In the genomic region with DNA sequence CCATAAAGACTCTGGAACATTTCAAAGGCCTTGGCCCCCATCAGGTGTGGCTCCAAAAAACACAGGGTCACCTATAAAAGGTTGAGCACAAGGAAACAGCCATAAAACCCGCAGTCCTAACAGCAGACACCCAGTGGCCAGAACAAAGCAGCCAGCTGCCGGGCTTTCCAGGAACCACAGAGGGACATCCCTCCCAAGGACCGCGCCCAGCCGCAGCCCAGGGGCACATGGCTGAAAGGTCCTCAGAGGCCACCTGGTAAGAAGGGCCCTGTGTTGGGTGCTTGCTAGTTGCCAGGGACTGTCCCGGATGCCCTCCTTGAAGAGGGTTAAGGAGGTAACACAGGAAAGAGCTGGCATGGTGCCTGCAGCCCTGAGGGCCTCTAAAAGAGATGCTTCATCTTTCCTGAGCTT, we compare ENCODE assay signal across 17 cellular contexts. TPM values are rescaled to one million over a fixed set of nuclear protein-coding genes. Genes with fewer than 3 reads are reported as not detected.
DNase-seq lines count a peak whose midpoint lies in the region; ATAC-seq and TF ChIP-seq lines count a peak whose summit lies in the region.
"Had no signal": no experiment of that assay in that cellular context is flagged by ENCODE, and none has a peak within 500 bp of the region (broad histone marks: within the 10 kb centered on the region; RNA-seq: fewer than 3 reads in every experiment).

No MANE protein-coding gene starts in this region.

- H4K20me1 ChIP-seq in neural progenitor cell (ENCODE audit: low read depth), result no peaks in the 10 kb centered on the region

- BruUV-seq in Panc1 (replicated peaks; lab: Mats Ljungman, UMichigan), result no TSS peak

- TF ChIP-seq CTCF in Panc1 (IDR thresholded peaks at IDR 0.05), result no peak
- TF ChIP-seq CTCF in neural progenitor cell (IDR thresholded peaks at IDR 0.05), result no peak

- no peaks in the 10 kb centered on the region for H3K27me3 ChIP-seq in Panc1 (ENCODE audit: control insufficient read depth, insufficient read depth, low read length)
- H3K27me3 ChIP-seq in neural progenitor cell, result no peaks in the 10 kb centered on the region
- H3K27me3 ChIP-seq: stomach, upper lobe of right lung had no signal

- H3K4me1 Mint-ChIP-seq in neural progenitor cell, result peaks cover 23% of the 10 kb centered on the region

- intact Hi-C loops in Panc1 (cut with micrococcal nuclease; ENCODE audit: unreplicated experiment) (no loop called here), cardiac septum (cut with DNase I) (no loop called here)

- CTCF ChIA-PET in Panc1 (lab: Charles Lee), result interaction anchor here (0.8 kb wide), 1 partner anchor 118 kb away, joined by 3 read pairs; no protein-coding TSS in a partner anchor

- peaks cover 3% of the 10 kb centered on the region for H3K27me3 Mint-ChIP-seq in neural progenitor cell (ENCODE audit: insufficient read depth, low read depth)
- H3K27me3 Mint-ChIP-seq: activated naive CD8-positive, alpha-beta T cell treated with anti-CD3 and anti-CD28 coated beads, Interleukin-2, amount 50 U/mL, for 24 hours had no signal

- H3K4me3 ChIP-seq in Panc1 (ENCODE audit: low read depth in 2 of 2, low read length in 2 of 2) (no peak overlapping the region), neural progenitor cell (no peak overlapping the region)
- H3K4me3 ChIP-seq: coronary artery, stomach, upper lobe of right lung had no signal

- no peaks in the 10 kb centered on the region for H3K9me3 Mint-ChIP-seq in neural progenitor cell
- H3K9me3 Mint-ChIP-seq: activated naive CD8-positive, alpha-beta T cell treated with anti-CD3 and anti-CD28 coated beads, Interleukin-2, amount 50 U/mL, for 24 hours had no signal

- no peaks in the 10 kb centered on the region for H3F3A ChIP-seq in neural progenitor cell (ENCODE audit: low read depth)

- POLR2A ChIA-PET in Panc1 (lab: Charles Lee), result interaction anchor here (0.7 to 1.0 kb wide), 2 partner anchors 18 to 98 kb away, joined by 3 to 4 read pairs; no protein-coding TSS in a partner anchor

- no peak overlapping the region for H2AFZ ChIP-seq in neural progenitor cell (replicated peaks)

- in situ Hi-C loops in Panc1 (cut with HindIII; ENCODE audit: low pct_unique_long_range_greater_than_20kb, low sequenced_read_pairs), result no loop called here

- H3K36me3 ChIP-seq in Panc1 (ENCODE audit: control insufficient read depth, insufficient read depth, low read length) (no peaks in the 10 kb centered on the region), neural progenitor cell (no peaks in the 10 kb centered on the region)
- H3K36me3 ChIP-seq: stomach, upper lobe of right lung had no signal

- no peak overlapping the region for H3K4me2 ChIP-seq in neural progenitor cell

- H3K9me3 ChIP-seq in Panc1 (ENCODE audit: control insufficient read depth, insufficient read depth, low read depth, low read length) (no peaks in the 10 kb centered on the region), neural progenitor cell (ENCODE audit: low read depth) (no peaks in the 10 kb centered on the region)
- H3K9me3 ChIP-seq: stomach, upper lobe of right lung had no signal

- peak; percentile 78 for DNase-seq in COLO668 (lab: John Stamatoyannopoulos, UW; ENCODE audit: unreplicated experiment)
- peak; percentile 38 for DNase-seq in ELR (ENCODE audit: low read depth)
- DNase-seq in Panc1 (ENCODE audit: low read depth, low spot score), result no peak
- peak; percentile 69 for DNase-seq in myocyte (ENCODE audit: low read depth)
- no peak for DNase-seq in neural progenitor cell (ENCODE audit: low spot score)
- no peak for DNase-seq in cardiac septum (ENCODE audit: low spot score)
- DNase-seq: activated CD4-positive, alpha-beta T cell treated with anti-CD3 and anti-CD28 coated beads for 48 hours; activated naive CD8-positive, alpha-beta T cell treated with anti-CD3 and anti-CD28 coated beads, Interleukin-2, amount 50 U/mL, for 24 hours; AML-193; glutamatergic neuron; NCI-H187; nucleus accumbens; stomach; upper lobe of right lung had no signal

- H3K36me3 Mint-ChIP-seq in neural progenitor cell, result no peaks in the 10 kb centered on the region

- H3K4me3 Mint-ChIP-seq in neural progenitor cell, result no peak overlapping the region
- H3K4me3 Mint-ChIP-seq: activated naive CD8-positive, alpha-beta T cell treated with anti-CD3 and anti-CD28 coated beads, Interleukin-2, amount 50 U/mL, for 24 hours had no signal

- H3K4me1 ChIP-seq in Panc1 (ENCODE audit: control insufficient read depth, insufficient read depth, low read length) (peaks cover 75% of the 10 kb centered on the region), neural progenitor cell (peaks cover 8% of the 10 kb centered on the region)

- H3K27ac ChIP-seq in Panc1 (ENCODE audit: low read length) (peak overlapping the region; percentile 55), neural progenitor cell (no peak overlapping the region)
- H3K27ac ChIP-seq: coronary artery, stomach, upper lobe of right lung had no signal

- H3K79me2 ChIP-seq in neural progenitor cell (ENCODE audit: low read depth), result no peaks in the 10 kb centered on the region

- peak; percentile 14; the same call in 1 of the 2 replicates for ATAC-seq in Panc1
- no peak for ATAC-seq in GM18909 (IDR thresholded peaks at IDR 0.05; ENCODE audit: poor library complexity, unreplicated experiment)
- ATAC-seq: activated naive CD8-positive, alpha-beta T cell treated with anti-CD3 and anti-CD28 coated beads, Interleukin-2, amount 50 U/mL, for 24 hours had no signal

- no peak overlapping the region for H3K27ac Mint-ChIP-seq in neural progenitor cell
- H3K27ac Mint-ChIP-seq: activated naive CD8-positive, alpha-beta T cell treated with anti-CD3 and anti-CD28 coated beads, Interleukin-2, amount 50 U/mL, for 24 hours had no signal

- H3K9ac ChIP-seq in neural progenitor cell, result no peak overlapping the region

RNA-seq across cellular contexts. Expression of gene KCNMA1, which starts 32.7 kb away (rescaled TPM):
- total RNA-seq in Panc1 (2021; ENCODE audit: unreplicated experiment), result 91.9 TPM
- 75.5 TPM for polyA plus RNA-seq in Panc1 (2012; ENCODE audit: insufficient read length)
- total RNA-seq in myocyte, result 11.9 and 15.3 TPM in 2 replicates
- 31.5 TPM for polyA plus RNA-seq in myocyte (2012)
- 2.4 and 3.7 TPM in 2 replicates for total RNA-seq in neural progenitor cell (ENCODE audit: low replicate concordance)
- total RNA-seq in cardiac septum, result 2.0 TPM
- polyA plus RNA-seq: HepG2 had no signal

Comparison
In these comparisons a context has a peak if more than half of its experiments do, and no peak if none do; other contexts are left out.
1. DNase-seq: peak in COLO668 (single experiment), ELR (single experiment) and myocyte (single experiment); none in Panc1 (single experiment), neural progenitor cell (single experiment) and cardiac septum (single experiment).